1 cellular context compared by ENCODE assay signal in the genomic region with DNA sequence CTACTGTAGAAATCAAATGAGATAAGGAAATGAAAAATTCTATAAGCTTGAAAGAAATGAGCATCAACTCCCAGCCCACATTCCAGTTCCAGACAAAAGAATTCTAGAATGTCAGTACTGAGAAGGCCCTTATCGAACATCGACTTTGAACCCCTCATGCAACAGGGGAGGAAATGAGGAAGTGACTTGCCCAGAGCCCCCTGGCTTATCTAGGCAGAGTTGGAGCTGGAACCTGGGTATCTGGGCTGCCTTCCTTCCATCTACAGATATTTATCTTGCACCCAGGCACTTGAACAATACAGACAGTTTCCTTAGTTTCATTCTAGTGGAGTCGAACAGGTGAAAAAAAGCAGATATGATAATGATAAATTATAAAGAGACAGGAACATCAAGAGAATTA.
TF ChIP-seq lines count a peak whose summit lies in the region.

No MANE protein-coding gene starts in this region.

TF ChIP-seq in K562, 482 proteins besides CTCF, POLR2A, EP300 and RAD21 (continues in another document):
- TF ChIP-seq PHB (CRISPR knock-in tag; IDR thresholded peaks at IDR 0.05) (no peak), E2F5 (CRISPR knock-in tag; IDR thresholded peaks at IDR 0.05) (no peak), CHD2 (IDR thresholded peaks at IDR 0.05; ENCODE audit: low read depth, low read length) (no peak), PRDM10 (IDR thresholded peaks at IDR 0.05; ENCODE audit: partially characterized antibody) (no peak), HNRNPK (IDR thresholded peaks at IDR 0.05; ENCODE audit: low read depth, low read length, poor library complexity, severe bottlenecking) (no peak), PHF21A (IDR thresholded peaks at IDR 0.05; ENCODE audit: borderline replicate concordance, low read depth) (no peak), ZNF512 (tag; IDR thresholded peaks at IDR 0.05) (no peak), POLR3A (IDR thresholded peaks at IDR 0.05; ENCODE audit: borderline replicate concordance, extremely low read depth, insufficient read depth, insufficient read length) (no peak), HCFC1 (IDR thresholded peaks at IDR 0.05; ENCODE audit: low read depth, low read length) (no peak), LARP7 (IDR thresholded peaks at IDR 0.05) (no peak), FOXA1 (IDR thresholded peaks at IDR 0.05; ENCODE audit: borderline replicate concordance) (no peak), HNRNPLL (IDR thresholded peaks at IDR 0.05; ENCODE audit: low read depth, low read length, poor library complexity, severe bottlenecking) (no peak), ZFX (CRISPR knock-in tag; IDR thresholded peaks at IDR 0.05) (no peak), ZNF507 (tag; conservative IDR thresholded peaks at IDR 0.05) (no peak), TSC22D4 (tag; IDR thresholded peaks at IDR 0.05) (no peak), BRD4 (IDR thresholded peaks at IDR 0.05) (no peak), ZC3H4 (CRISPR knock-in tag; IDR thresholded peaks at IDR 0.05; ENCODE audit: borderline replicate concordance) (no peak), KAT7 (CRISPR knock-in tag; IDR thresholded peaks at IDR 0.05; ENCODE audit: borderline replicate concordance) (no peak), NCOA4 (IDR thresholded peaks at IDR 0.05; ENCODE audit: partially characterized antibody) (no peak), E4F1 (CRISPR knock-in tag; IDR thresholded peaks at IDR 0.05; ENCODE audit: borderline replicate concordance) (no peak), ELK1 (CRISPR knock-in tag; IDR thresholded peaks at IDR 0.05) (no peak), ZNF444 (CRISPR knock-in tag; IDR thresholded peaks at IDR 0.05) (no peak), NFIC (IDR thresholded peaks at IDR 0.05) (no peak), TCFL5 (CRISPR knock-in tag; conservative IDR thresholded peaks at IDR 0.05) (no peak), ZNF253 (CRISPR knock-in tag; conservative IDR thresholded peaks at IDR 0.05) (no peak), USF2 (CRISPR knock-in tag; IDR thresholded peaks at IDR 0.05) (no peak), ATF7 (IDR thresholded peaks at IDR 0.05) (peak; percentile 19; the same call in 1 of the 2 replicates), MEIS2 (IDR thresholded peaks at IDR 0.05; ENCODE audit: partially characterized antibody) (peak; percentile 41), TAF1 (IDR thresholded peaks at IDR 0.05; ENCODE audit: control insufficient read depth, extremely low read depth, insufficient read depth, low read length, severe bottlenecking) (no peak), ZNF384 (IDR thresholded peaks at IDR 0.05; ENCODE audit: low read depth, low read length) (no peak), ESRRA (IDR thresholded peaks at IDR 0.05; ENCODE audit: borderline replicate concordance, low read depth) (no peak), HOXB6 (CRISPR knock-in tag; IDR thresholded peaks at IDR 0.05; ENCODE audit: borderline replicate concordance) (no peak), RNF2 (IDR thresholded peaks at IDR 0.05) (no peak), RAD51 (IDR thresholded peaks at IDR 0.05; ENCODE audit: borderline replicate concordance, low read depth) (no peak), ELF4 (CRISPR knock-in tag; IDR thresholded peaks at IDR 0.05) (no peak)
- TF ChIP-seq, protein P1, sequence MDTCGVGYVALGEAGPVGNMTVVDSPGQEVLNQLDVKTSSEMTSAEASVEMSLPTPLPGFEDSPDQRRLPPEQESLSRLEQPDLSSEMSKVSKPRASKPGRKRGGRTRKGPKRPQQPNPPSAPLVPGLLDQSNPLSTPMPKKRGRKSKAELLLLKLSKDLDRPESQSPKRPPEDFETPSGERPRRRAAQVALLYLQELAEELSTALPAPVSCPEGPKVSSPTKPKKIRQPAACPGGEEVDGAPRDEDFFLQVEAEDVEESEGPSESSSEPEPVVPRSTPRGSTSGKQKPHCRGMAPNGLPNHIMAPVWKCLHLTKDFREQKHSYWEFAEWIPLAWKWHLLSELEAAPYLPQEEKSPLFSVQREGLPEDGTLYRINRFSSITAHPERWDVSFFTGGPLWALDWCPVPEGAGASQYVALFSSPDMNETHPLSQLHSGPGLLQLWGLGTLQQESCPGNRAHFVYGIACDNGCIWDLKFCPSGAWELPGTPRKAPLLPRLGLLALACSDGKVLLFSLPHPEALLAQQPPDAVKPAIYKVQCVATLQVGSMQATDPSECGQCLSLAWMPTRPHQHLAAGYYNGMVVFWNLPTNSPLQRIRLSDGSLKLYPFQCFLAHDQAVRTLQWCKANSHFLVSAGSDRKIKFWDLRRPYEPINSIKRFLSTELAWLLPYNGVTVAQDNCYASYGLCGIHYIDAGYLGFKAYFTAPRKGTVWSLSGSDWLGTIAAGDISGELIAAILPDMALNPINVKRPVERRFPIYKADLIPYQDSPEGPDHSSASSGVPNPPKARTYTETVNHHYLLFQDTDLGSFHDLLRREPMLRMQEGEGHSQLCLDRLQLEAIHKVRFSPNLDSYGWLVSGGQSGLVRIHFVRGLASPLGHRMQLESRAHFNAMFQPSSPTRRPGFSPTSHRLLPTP (IDR thresholded peaks at IDR 0.05; ENCODE audit: borderline replicate concordance, extremely low read depth, insufficient read length): no peak
- TF ChIP-seq, protein P2, sequence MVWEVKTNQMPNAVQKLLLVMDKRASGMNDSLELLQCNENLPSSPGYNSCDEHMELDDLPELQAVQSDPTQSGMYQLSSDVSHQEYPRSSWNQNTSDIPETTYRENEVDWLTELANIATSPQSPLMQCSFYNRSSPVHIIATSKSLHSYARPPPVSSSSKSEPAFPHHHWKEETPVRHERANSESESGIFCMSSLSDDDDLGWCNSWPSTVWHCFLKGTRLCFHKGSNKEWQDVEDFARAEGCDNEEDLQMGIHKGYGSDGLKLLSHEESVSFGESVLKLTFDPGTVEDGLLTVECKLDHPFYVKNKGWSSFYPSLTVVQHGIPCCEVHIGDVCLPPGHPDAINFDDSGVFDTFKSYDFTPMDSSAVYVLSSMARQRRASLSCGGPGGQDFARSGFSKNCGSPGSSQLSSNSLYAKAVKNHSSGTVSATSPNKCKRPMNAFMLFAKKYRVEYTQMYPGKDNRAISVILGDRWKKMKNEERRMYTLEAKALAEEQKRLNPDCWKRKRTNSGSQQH (CRISPR knock-in tag; IDR thresholded peaks at IDR 0.05): no peak
- TF ChIP-seq, protein P3, sequence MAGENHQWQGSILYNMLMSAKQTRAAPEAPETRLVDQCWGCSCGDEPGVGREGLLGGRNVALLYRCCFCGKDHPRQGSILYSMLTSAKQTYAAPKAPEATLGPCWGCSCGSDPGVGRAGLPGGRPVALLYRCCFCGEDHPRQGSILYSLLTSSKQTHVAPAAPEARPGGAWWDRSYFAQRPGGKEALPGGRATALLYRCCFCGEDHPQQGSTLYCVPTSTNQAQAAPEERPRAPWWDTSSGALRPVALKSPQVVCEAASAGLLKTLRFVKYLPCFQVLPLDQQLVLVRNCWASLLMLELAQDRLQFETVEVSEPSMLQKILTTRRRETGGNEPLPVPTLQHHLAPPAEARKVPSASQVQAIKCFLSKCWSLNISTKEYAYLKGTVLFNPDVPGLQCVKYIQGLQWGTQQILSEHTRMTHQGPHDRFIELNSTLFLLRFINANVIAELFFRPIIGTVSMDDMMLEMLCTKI (IDR thresholded peaks at IDR 0.05; ENCODE audit: partially characterized antibody): no peak
- TF ChIP-seq, protein P4, sequence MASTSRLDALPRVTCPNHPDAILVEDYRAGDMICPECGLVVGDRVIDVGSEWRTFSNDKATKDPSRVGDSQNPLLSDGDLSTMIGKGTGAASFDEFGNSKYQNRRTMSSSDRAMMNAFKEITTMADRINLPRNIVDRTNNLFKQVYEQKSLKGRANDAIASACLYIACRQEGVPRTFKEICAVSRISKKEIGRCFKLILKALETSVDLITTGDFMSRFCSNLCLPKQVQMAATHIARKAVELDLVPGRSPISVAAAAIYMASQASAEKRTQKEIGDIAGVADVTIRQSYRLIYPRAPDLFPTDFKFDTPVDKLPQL (IDR thresholded peaks at IDR 0.05; ENCODE audit: extremely low read depth, insufficient read length): no peak
- TF ChIP-seq, protein P5, sequence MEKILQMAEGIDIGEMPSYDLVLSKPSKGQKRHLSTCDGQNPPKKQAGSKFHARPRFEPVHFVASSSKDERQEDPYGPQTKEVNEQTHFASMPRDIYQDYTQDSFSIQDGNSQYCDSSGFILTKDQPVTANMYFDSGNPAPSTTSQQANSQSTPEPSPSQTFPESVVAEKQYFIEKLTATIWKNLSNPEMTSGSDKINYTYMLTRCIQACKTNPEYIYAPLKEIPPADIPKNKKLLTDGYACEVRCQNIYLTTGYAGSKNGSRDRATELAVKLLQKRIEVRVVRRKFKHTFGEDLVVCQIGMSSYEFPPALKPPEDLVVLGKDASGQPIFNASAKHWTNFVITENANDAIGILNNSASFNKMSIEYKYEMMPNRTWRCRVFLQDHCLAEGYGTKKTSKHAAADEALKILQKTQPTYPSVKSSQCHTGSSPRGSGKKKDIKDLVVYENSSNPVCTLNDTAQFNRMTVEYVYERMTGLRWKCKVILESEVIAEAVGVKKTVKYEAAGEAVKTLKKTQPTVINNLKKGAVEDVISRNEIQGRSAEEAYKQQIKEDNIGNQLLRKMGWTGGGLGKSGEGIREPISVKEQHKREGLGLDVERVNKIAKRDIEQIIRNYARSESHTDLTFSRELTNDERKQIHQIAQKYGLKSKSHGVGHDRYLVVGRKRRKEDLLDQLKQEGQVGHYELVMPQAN (IDR thresholded peaks at IDR 0.05; ENCODE audit: borderline replicate concordance): no peak
